Comparison of ENCODE assay signal across 9 cellular contexts in the genomic region with DNA sequence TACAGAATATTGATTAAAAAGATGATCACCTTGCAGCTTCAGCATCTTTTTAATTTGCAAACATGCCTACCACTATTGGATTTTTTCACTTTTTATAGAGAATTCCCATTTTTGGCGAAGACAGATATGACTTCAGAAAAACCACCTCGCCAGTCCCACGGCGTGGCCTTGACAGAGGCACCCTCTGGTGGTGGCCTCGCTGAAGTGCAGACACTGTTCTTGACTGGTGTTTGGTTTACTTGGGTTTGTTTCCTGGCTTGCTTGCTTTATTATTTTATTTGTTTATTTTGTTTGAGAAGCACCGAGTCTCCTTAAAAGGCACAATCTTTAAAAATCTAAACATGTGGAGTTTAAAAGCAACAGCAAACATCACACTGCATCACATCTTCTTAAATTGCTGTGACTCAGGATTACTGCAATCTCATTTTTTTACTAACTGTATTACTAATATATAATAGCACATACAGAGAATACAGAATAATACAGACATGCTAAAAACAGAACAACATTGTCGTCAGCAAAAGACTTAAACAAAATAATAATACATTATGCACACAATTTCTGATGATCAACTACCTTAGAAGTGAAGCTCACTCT. TPM values are rescaled to one million over a fixed set of nuclear protein-coding genes. Genes with fewer than 3 reads are reported as not detected.
A peak's percentile ranks its signal among the peaks of the same experiment; 100 is the strongest.
DNase-seq lines count a peak whose midpoint lies in the region; ATAC-seq and TF ChIP-seq lines count a peak whose summit lies in the region.
"Had no signal": no experiment of that assay in that cellular context is flagged by ENCODE, and none has a peak within 500 bp of the region (broad histone marks: within the 10 kb centered on the region; RNA-seq: fewer than 3 reads in every experiment).

No MANE protein-coding gene starts in this region.

- H3K4me1 Mint-ChIP-seq in CD4-positive, alpha-beta memory T cell, result no peaks in the 10 kb centered on the region
- no peaks in the 10 kb centered on the region for H3K4me1 Mint-ChIP-seq in activated T-cell treated with anti-CD3 and anti-CD28 coated beads, Interleukin-2, amount 50 U/mL, for 24 hours (ENCODE audit: low read depth)
- H3K4me1 Mint-ChIP-seq: activated naive CD4-positive, alpha-beta T cell treated with anti-CD3 and anti-CD28 coated beads, Interleukin-2, amount 50 U/mL, for 24 hours had no signal

- no peak overlapping the region for H3K27ac Mint-ChIP-seq in CD4-positive, alpha-beta memory T cell
- H3K27ac Mint-ChIP-seq in activated T-cell treated with anti-CD3 and anti-CD28 coated beads, Interleukin-2, amount 50 U/mL, for 24 hours, result no peak overlapping the region
- H3K27ac Mint-ChIP-seq: activated naive CD4-positive, alpha-beta T cell treated with anti-CD3 and anti-CD28 coated beads, Interleukin-2, amount 50 U/mL, for 24 hours had no signal

- peak in 4 of 5 donors; percentile 19 to 46 (median 28) for DNase-seq in CD4-positive, alpha-beta memory T cell
- DNase-seq in NOMO-1 treated with DMSO at 0.1 percent for 48 hours (lab: John Stamatoyannopoulos, UW; ENCODE audit: unreplicated experiment), result peak; percentile 12
- DNase-seq in activated T-cell treated with anti-CD3 and anti-CD28 coated beads, Interleukin-2, amount 50 U/mL, for 24 hours, result peak; percentile 63
- peak; percentile 40 for DNase-seq in fibroblast of peridontal ligament (ENCODE audit: extremely low read depth)
- peak in 45 of 56 donors; percentile 0 to 66 (median 18) for DNase-seq in nucleus accumbens (lab: John Stamatoyannopoulos, UW)
- DNase-seq in transverse colon, result peak; percentile 55

- in situ Hi-C loops in transverse colon (cut with MboI; ENCODE audit: low pct_ligation_motif_present in 1 of 4, low pct_unique_long_range_greater_than_20kb in 1 of 4, low sequenced_read_pairs in 3 of 4), result loop anchor here in 3 of 4 donors (25.0 kb wide), 2 partner anchors 593 to 818 kb away; no protein-coding TSS in a partner anchor

- H3K27ac ChIP-seq in CD4-positive, alpha-beta memory T cell (ENCODE audit: low read depth, low read length), result no peak overlapping the region
- no peak overlapping the region for H3K27ac ChIP-seq in transverse colon

- H3K27me3 Mint-ChIP-seq in CD4-positive, alpha-beta memory T cell, result peaks cover 0 to 2% of the 10 kb centered on the region in 2 donors
- no peaks in the 10 kb centered on the region for H3K27me3 Mint-ChIP-seq in activated T-cell treated with anti-CD3 and anti-CD28 coated beads, Interleukin-2, amount 50 U/mL, for 24 hours

- no peaks in the 10 kb centered on the region for H3K36me3 ChIP-seq in CD4-positive, alpha-beta memory T cell (ENCODE audit: insufficient read depth, low read length)
- no peaks in the 10 kb centered on the region for H3K36me3 ChIP-seq in transverse colon

- WGBS in transverse colon (ENCODE audit: low coverage in 1 of 2), 2 donors, result 4 to 7% methylated on average over 7 of the region's 7 CpGs

- no peak for TF ChIP-seq EP300 in transverse colon (IDR thresholded peaks at IDR 0.05; ENCODE audit: low read depth)

- no peak overlapping the region for H3K4me3 ChIP-seq in CD4-positive, alpha-beta memory T cell (ENCODE audit: low read length in 2 of 2)
- no peak overlapping the region for H3K4me3 ChIP-seq in transverse colon

- H3K9me3 ChIP-seq in CD4-positive, alpha-beta memory T cell (ENCODE audit: control insufficient read depth in 1 of 2, low read length in 2 of 2), result no peaks in the 10 kb centered on the region
- H3K9me3 ChIP-seq in transverse colon, result no peaks in the 10 kb centered on the region

- H3K4me1 ChIP-seq in CD4-positive, alpha-beta memory T cell (ENCODE audit: insufficient read depth, low read length), result no peaks in the 10 kb centered on the region
- peaks cover 0 to 4% (median 0%) of the 10 kb centered on the region in 4 donors for H3K4me1 ChIP-seq in transverse colon

- H3K4me3 Mint-ChIP-seq in CD4-positive, alpha-beta memory T cell, result no peak overlapping the region
- no peak overlapping the region for H3K4me3 Mint-ChIP-seq in activated T-cell treated with anti-CD3 and anti-CD28 coated beads, Interleukin-2, amount 50 U/mL, for 24 hours
- H3K4me3 Mint-ChIP-seq: activated naive CD4-positive, alpha-beta T cell treated with anti-CD3 and anti-CD28 coated beads, Interleukin-2, amount 50 U/mL, for 24 hours had no signal

- no peaks in the 10 kb centered on the region for H3K9me3 Mint-ChIP-seq in CD4-positive, alpha-beta memory T cell
- H3K9me3 Mint-ChIP-seq in activated T-cell treated with anti-CD3 and anti-CD28 coated beads, Interleukin-2, amount 50 U/mL, for 24 hours, result no peaks in the 10 kb centered on the region
- H3K9me3 Mint-ChIP-seq: activated naive CD4-positive, alpha-beta T cell treated with anti-CD3 and anti-CD28 coated beads, Interleukin-2, amount 50 U/mL, for 24 hours had no signal

- H3K27me3 ChIP-seq in CD4-positive, alpha-beta memory T cell (ENCODE audit: insufficient read depth, low read length), result no peaks in the 10 kb centered on the region
- H3K27me3 ChIP-seq in transverse colon, result peaks cover 8% of the 10 kb centered on the region

- no peak for TF ChIP-seq POLR2A in transverse colon (IDR thresholded peaks at IDR 0.05)

- intact Hi-C loops in CD4-positive, alpha-beta memory T cell (cut with micrococcal nuclease), result loop anchor here (1.0 to 10.0 kb wide), 3 partner anchors 682 to 1190 kb away; no protein-coding TSS in a partner anchor
- intact Hi-C loops in transverse colon (cut with DNase I; ENCODE audit: low total_unique reads), result no loop called here

- TF ChIP-seq CTCF in transverse colon (IDR thresholded peaks at IDR 0.05), result peak; percentile 70 to 87 (median 76)

- no peaks in the 10 kb centered on the region for H3K36me3 Mint-ChIP-seq in CD4-positive, alpha-beta memory T cell
- H3K36me3 Mint-ChIP-seq in activated T-cell treated with anti-CD3 and anti-CD28 coated beads, Interleukin-2, amount 50 U/mL, for 24 hours (ENCODE audit: low read depth), result no peaks in the 10 kb centered on the region
- H3K36me3 Mint-ChIP-seq: activated naive CD4-positive, alpha-beta T cell treated with anti-CD3 and anti-CD28 coated beads, Interleukin-2, amount 50 U/mL, for 24 hours had no signal

- POLR2A ChIA-PET in CD4-positive, alpha-beta memory T cell (lab: Charles Lee; ENCODE audit: partially characterized antibody), result no interaction called here

- CTCF ChIA-PET in CD4-positive, alpha-beta memory T cell (lab: Charles Lee; ENCODE audit: partially characterized antibody), result interaction anchor here (1.1 to 1.7 kb wide), 3 partner anchors 12 to 817 kb away, joined by 3 to 4 read pairs (median 3); no protein-coding TSS in a partner anchor

- ATAC-seq in GM19023 (IDR thresholded peaks at IDR 0.05; ENCODE audit: unreplicated experiment), result peak; percentile 84
- ATAC-seq in HG03108 (IDR thresholded peaks at IDR 0.05; ENCODE audit: unreplicated experiment), result peak; percentile 80

RNA-seq across cellular contexts. Expression of a gene that starts 13.1 kb away (rescaled TPM):
- total RNA-seq in CD4-positive, alpha-beta memory T cell, result not detected
- polyA plus RNA-seq in CD4-positive, alpha-beta memory T cell, result not detected
- total RNA-seq in transverse colon, result not detected

RNA-seq across cellular contexts. Expression of a gene that starts 33.3 kb away (rescaled TPM):
- not detected for total RNA-seq in CD4-positive, alpha-beta memory T cell
- not detected for polyA plus RNA-seq in CD4-positive, alpha-beta memory T cell
- not detected for total RNA-seq in transverse colon

Comparison
In these comparisons a context has a peak if more than half of its experiments do, and no peak if none do; other contexts are left out.
1. DNase-seq: peak in every context shown above with its lines; median percentile 63 in activated T-cell treated with anti-CD3 and anti-CD28 coated beads, Interleukin-2, amount 50 U/mL, for 24 hours; 55 in transverse colon; 40 in fibroblast of peridontal ligament; 28 in CD4-positive, alpha-beta memory T cell; 18 in nucleus accumbens; 12 in NOMO-1 treated with DMSO at 0.1 percent for 48 hours.